ENCODE assay signal across 18 cellular contexts in the genomic region with DNA sequence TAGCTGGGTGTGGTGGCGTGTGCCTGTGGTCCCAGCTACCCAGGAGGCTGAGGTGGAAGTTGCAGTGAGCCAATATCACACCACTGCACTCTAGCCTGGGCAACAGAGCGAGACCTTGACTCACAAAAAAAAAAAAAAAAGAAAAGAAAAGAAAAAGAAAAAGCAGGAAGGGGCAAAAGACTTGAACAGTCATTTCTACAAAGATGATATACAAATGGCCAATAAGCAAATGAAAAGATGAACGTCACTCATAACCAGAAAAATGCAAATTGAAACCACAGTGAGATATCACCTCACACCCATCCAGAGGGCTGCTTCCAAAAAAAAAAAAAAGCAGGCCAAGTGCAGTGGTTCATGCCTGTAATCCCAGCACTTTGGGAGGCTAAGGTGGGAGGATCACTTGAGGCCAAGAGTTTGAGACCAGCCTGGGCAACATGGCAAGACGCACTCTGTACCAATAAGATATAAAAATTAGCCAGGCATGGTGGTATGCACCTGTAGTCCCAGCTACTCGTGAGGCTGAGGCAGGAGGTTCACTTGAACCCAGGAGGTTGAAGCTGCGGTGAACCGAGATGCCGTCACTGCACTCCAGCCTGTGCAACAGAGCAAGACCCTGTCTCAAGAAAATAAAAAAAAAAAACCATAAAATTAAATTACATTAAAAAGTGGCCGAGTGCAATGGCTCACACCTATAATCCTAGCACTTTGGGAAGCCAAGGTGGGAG. TPM values are rescaled to one million over a fixed set of nuclear protein-coding genes. Genes with fewer than 3 reads are reported as not detected.
DNase-seq lines count a peak whose midpoint lies in the region; ATAC-seq lines count a peak whose summit lies in the region.
"Had no signal": no experiment of that assay in that cellular context is flagged by ENCODE, and none has a peak within 500 bp of the region (broad histone marks: within the 10 kb centered on the region; RNA-seq: fewer than 3 reads in every experiment).

No MANE protein-coding gene starts in this region.

- POLR2A ChIA-PET in activated CD4-positive, alpha-beta T cell treated with anti-CD3 and anti-CD28 coated beads for 36 hours (lab: Charles Lee): no interaction called here

- H3K27ac Mint-ChIP-seq in activated CD4-positive, alpha-beta T cell treated with anti-CD3 and anti-CD28 coated beads for 36 hours: no peak overlapping the region
- H3K27ac Mint-ChIP-seq in stimulated activated effector memory CD8-positive, alpha-beta T cell treated with anti-CD3 and anti-CD28 coated beads, Interleukin-12 subunit alpha, Interleukin-12 subunit beta, amount 100 ng/mL, for 72 hours: no peak overlapping the region
- H3K27ac Mint-ChIP-seq: brain, immature natural killer cell, T-cell had no signal

- peak; percentile 63 for ATAC-seq in activated CD4-positive, alpha-beta T cell treated with anti-CD3 and anti-CD28 coated beads for 36 hours
- ATAC-seq in GM21515 (IDR thresholded peaks at IDR 0.05; ENCODE audit: unreplicated experiment) (peak; percentile 60), HG03280 (IDR thresholded peaks at IDR 0.05; ENCODE audit: unreplicated experiment) (peak; percentile 56), HG03469 (IDR thresholded peaks at IDR 0.05; ENCODE audit: unreplicated experiment) (no peak), HG03196 (IDR thresholded peaks at IDR 0.05; ENCODE audit: unreplicated experiment) (no peak)
- ATAC-seq in stimulated activated effector memory CD8-positive, alpha-beta T cell treated with anti-CD3 and anti-CD28 coated beads, Interleukin-12 subunit alpha, Interleukin-12 subunit beta, amount 100 ng/mL, for 72 hours: peak; percentile 82
- ATAC-seq: T-cell had no signal

- H3K27me3 Mint-ChIP-seq in activated CD4-positive, alpha-beta T cell treated with anti-CD3 and anti-CD28 coated beads for 36 hours: no peaks in the 10 kb centered on the region
- H3K27me3 Mint-ChIP-seq: T-cell had no signal

- H3K4me3 Mint-ChIP-seq in activated CD4-positive, alpha-beta T cell treated with anti-CD3 and anti-CD28 coated beads for 36 hours: no peak overlapping the region
- H3K4me3 Mint-ChIP-seq in stimulated activated effector memory CD8-positive, alpha-beta T cell treated with anti-CD3 and anti-CD28 coated beads, Interleukin-12 subunit alpha, Interleukin-12 subunit beta, amount 100 ng/mL, for 72 hours: no peak overlapping the region
- H3K4me3 Mint-ChIP-seq: brain, immature natural killer cell, T-cell had no signal

- intact Hi-C loops in activated CD4-positive, alpha-beta T cell treated with anti-CD3 and anti-CD28 coated beads for 36 hours (cut with DNase I, micrococcal nuclease): no loop called here

- CTCF ChIA-PET in activated CD4-positive, alpha-beta T cell treated with anti-CD3 and anti-CD28 coated beads for 36 hours (lab: Charles Lee): interaction anchor here (0.6 to 1.6 kb wide), 3 partner anchors 12 to 343 kb away, joined by 3 to 5 read pairs (median 4); no protein-coding TSS in a partner anchor

- H3K36me3 Mint-ChIP-seq in activated CD4-positive, alpha-beta T cell treated with anti-CD3 and anti-CD28 coated beads for 36 hours (ENCODE audit: low read depth): no peaks in the 10 kb centered on the region
- H3K36me3 Mint-ChIP-seq in stimulated activated effector memory CD8-positive, alpha-beta T cell treated with anti-CD3 and anti-CD28 coated beads, Interleukin-12 subunit alpha, Interleukin-12 subunit beta, amount 100 ng/mL, for 72 hours: no peaks in the 10 kb centered on the region
- H3K36me3 Mint-ChIP-seq: brain, immature natural killer cell had no signal

- H3K4me1 Mint-ChIP-seq in activated CD4-positive, alpha-beta T cell treated with anti-CD3 and anti-CD28 coated beads for 36 hours: peaks cover 16% of the 10 kb centered on the region
- H3K4me1 Mint-ChIP-seq in stimulated activated effector memory CD8-positive, alpha-beta T cell treated with anti-CD3 and anti-CD28 coated beads, Interleukin-12 subunit alpha, Interleukin-12 subunit beta, amount 100 ng/mL, for 72 hours: peaks cover 12% of the 10 kb centered on the region

- DNase-seq in activated CD4-positive, alpha-beta T cell treated with anti-CD3 and anti-CD28 coated beads for 36 hours: peak; percentile 18
- no peak for DNase-seq in activated CD4-positive, alpha-beta T cell treated with anti-CD3 and anti-CD28 coated beads for 48 hours
- DNase-seq in stimulated activated effector memory CD8-positive, alpha-beta T cell treated with anti-CD3 and anti-CD28 coated beads, Interleukin-12 subunit alpha, Interleukin-12 subunit beta, amount 100 ng/mL, for 72 hours (ENCODE audit: low spot score in 2 of 2): no peak
- DNase-seq in Ammon's horn (ENCODE audit: low spot score): no peak
- DNase-seq: 8988T; activated CD4-positive, alpha-beta T cell treated with anti-CD3 and anti-CD28 coated beads, Interleukin-2, amount 50 U/mL, for 4 hours; activated gamma-delta T cell; effector CD8-positive, alpha-beta T cell; GDM1; immature natural killer cell; NCI-H2227 treated with DMSO at 0.1 percent for 48 hours; nucleus accumbens; T-cell had no signal

- no peaks in the 10 kb centered on the region for H3K9me3 Mint-ChIP-seq in activated CD4-positive, alpha-beta T cell treated with anti-CD3 and anti-CD28 coated beads for 36 hours (ENCODE audit: low read depth)
- no peaks in the 10 kb centered on the region for H3K9me3 Mint-ChIP-seq in stimulated activated effector memory CD8-positive, alpha-beta T cell treated with anti-CD3 and anti-CD28 coated beads, Interleukin-12 subunit alpha, Interleukin-12 subunit beta, amount 100 ng/mL, for 72 hours
- H3K9me3 Mint-ChIP-seq: T-cell had no signal

RNA-seq across cellular contexts. Expression of a gene that starts 20.5 kb away (rescaled TPM):
- total RNA-seq in activated CD4-positive, alpha-beta T cell treated with anti-CD3 and anti-CD28 coated beads for 36 hours: 100 to 1,000 TPM; 809 to 936 TPM

RNA-seq across cellular contexts. Expression of a gene that starts 30.3 kb away (rescaled TPM):
- 10 to 100 TPM; 22.9 to 24.1 TPM for total RNA-seq in activated CD4-positive, alpha-beta T cell treated with anti-CD3 and anti-CD28 coated beads for 36 hours

Comparison
In these comparisons a context has a peak if more than half of its experiments do, and no peak if none do; other contexts are left out.
1. ATAC-seq: peak in activated CD4-positive, alpha-beta T cell treated with anti-CD3 and anti-CD28 coated beads for 36 hours (single experiment), GM21515 (single experiment), HG03280 (single experiment) and stimulated activated effector memory CD8-positive, alpha-beta T cell treated with anti-CD3 and anti-CD28 coated beads, Interleukin-12 subunit alpha, Interleukin-12 subunit beta, amount 100 ng/mL, for 72 hours (single experiment); none in HG03469 (single experiment) and HG03196 (single experiment).